In genomic region chr1:40313958-40314720, GRCh38 we compare ENCODE assay signal across 2 cellular contexts.
TF ChIP-seq lines count a peak whose summit lies in the region.

No MANE protein-coding gene starts in this region.

TF ChIP-seq in GM23338, 12 proteins besides CTCF, POLR2A, EP300 and RAD21:
- TF ChIP-seq, protein P1, sequence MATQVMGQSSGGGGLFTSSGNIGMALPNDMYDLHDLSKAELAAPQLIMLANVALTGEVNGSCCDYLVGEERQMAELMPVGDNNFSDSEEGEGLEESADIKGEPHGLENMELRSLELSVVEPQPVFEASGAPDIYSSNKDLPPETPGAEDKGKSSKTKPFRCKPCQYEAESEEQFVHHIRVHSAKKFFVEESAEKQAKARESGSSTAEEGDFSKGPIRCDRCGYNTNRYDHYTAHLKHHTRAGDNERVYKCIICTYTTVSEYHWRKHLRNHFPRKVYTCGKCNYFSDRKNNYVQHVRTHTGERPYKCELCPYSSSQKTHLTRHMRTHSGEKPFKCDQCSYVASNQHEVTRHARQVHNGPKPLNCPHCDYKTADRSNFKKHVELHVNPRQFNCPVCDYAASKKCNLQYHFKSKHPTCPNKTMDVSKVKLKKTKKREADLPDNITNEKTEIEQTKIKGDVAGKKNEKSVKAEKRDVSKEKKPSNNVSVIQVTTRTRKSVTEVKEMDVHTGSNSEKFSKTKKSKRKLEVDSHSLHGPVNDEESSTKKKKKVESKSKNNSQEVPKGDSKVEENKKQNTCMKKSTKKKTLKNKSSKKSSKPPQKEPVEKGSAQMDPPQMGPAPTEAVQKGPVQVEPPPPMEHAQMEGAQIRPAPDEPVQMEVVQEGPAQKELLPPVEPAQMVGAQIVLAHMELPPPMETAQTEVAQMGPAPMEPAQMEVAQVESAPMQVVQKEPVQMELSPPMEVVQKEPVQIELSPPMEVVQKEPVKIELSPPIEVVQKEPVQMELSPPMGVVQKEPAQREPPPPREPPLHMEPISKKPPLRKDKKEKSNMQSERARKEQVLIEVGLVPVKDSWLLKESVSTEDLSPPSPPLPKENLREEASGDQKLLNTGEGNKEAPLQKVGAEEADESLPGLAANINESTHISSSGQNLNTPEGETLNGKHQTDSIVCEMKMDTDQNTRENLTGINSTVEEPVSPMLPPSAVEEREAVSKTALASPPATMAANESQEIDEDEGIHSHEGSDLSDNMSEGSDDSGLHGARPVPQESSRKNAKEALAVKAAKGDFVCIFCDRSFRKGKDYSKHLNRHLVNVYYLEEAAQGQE (IDR thresholded peaks at IDR 0.05; ENCODE audit: unreplicated experiment) = no peak
- TF ChIP-seq EZH2phosphoT487 (IDR thresholded peaks at IDR 0.05; ENCODE audit: unreplicated experiment) (no peak), CREB1 (CRISPR knock-in tag; IDR thresholded peaks at IDR 0.05; ENCODE audit: low read depth) (no peak)

TF ChIP-seq in GM12878, 131 proteins besides CTCF, POLR2A, EP300 and RAD21:
- TF ChIP-seq CHD4 (IDR thresholded peaks at IDR 0.05) = no peak
- 0 out of 2 replicates have a peak, but pooled peaks have one; percentile 4 for TF ChIP-seq NFIC (IDR thresholded peaks at IDR 0.05; ENCODE audit: low read depth, low read length)
